In genomic region chr17:16447676-16448075, GRCh38 we compare ENCODE assay signal across 1 cellular context.
A peak's percentile ranks its signal among the peaks of the same experiment; 100 is the strongest.
TF ChIP-seq lines count a peak whose summit lies in the region.

No MANE protein-coding gene starts in this region.

TF ChIP-seq in HepG2, 621 proteins besides CTCF, POLR2A, EP300 and RAD21 (continues in another document):
- no peak for TF ChIP-seq PHF5A (CRISPR knock-in tag; IDR thresholded peaks at IDR 0.05; ENCODE audit: low read depth, unreplicated experiment)
- TF ChIP-seq HINFP (CRISPR knock-in tag; IDR thresholded peaks at IDR 0.05; ENCODE audit: low read depth): no peak
- no peak for TF ChIP-seq HMGA1 (CRISPR knock-in tag; conservative IDR thresholded peaks at IDR 0.05)
- no peak for TF ChIP-seq NCOA5 (CRISPR knock-in tag; IDR thresholded peaks at IDR 0.05)
- no peak for TF ChIP-seq ZHX2 (IDR thresholded peaks at IDR 0.05; ENCODE audit: low read depth)
- no peak for TF ChIP-seq ZHX2 (CRISPR knock-in tag; IDR thresholded peaks at IDR 0.05; ENCODE audit: borderline replicate concordance)
- TF ChIP-seq NR3C1 (CRISPR knock-in tag; IDR thresholded peaks at IDR 0.05): no peak
- no peak for TF ChIP-seq TBX3 (IDR thresholded peaks at IDR 0.05; ENCODE audit: borderline replicate concordance)
- peak; percentile 44; the same call in 1 of the 2 replicates for TF ChIP-seq RBFOX2 (IDR thresholded peaks at IDR 0.05; ENCODE audit: low read depth, low read length)
- no peak for TF ChIP-seq KDM3A (CRISPR knock-in tag; IDR thresholded peaks at IDR 0.05; ENCODE audit: low read depth)
- no peak for TF ChIP-seq HNF1A (IDR thresholded peaks at IDR 0.05; ENCODE audit: low read depth)
- TF ChIP-seq HNF1A (CRISPR knock-in tag; IDR thresholded peaks at IDR 0.05; ENCODE audit: borderline replicate concordance): no peak
- TF ChIP-seq GABPB1 (CRISPR knock-in tag; IDR thresholded peaks at IDR 0.05): no peak
- TF ChIP-seq ZNF136 (CRISPR knock-in tag; IDR thresholded peaks at IDR 0.05; ENCODE audit: low read depth): no peak
- TF ChIP-seq POLR2AphosphoS5 (IDR thresholded peaks at IDR 0.05; ENCODE audit: low read depth, low read length): 0 out of 2 replicates have a peak, but pooled peaks have one; percentile 23
- no peak for TF ChIP-seq ZNF710 (CRISPR knock-in tag; IDR thresholded peaks at IDR 0.05; ENCODE audit: borderline replicate concordance)
- TF ChIP-seq CBX1 (IDR thresholded peaks at IDR 0.05; ENCODE audit: low read depth): no peak
- TF ChIP-seq ZNF34 (CRISPR knock-in tag; IDR thresholded peaks at IDR 0.05; ENCODE audit: borderline replicate concordance): no peak
- TF ChIP-seq POLR2G (IDR thresholded peaks at IDR 0.05; ENCODE audit: low read depth, low read length): peak; percentile 38; the same call in 1 of the 2 replicates
- no peak for TF ChIP-seq ZNF430 (CRISPR knock-in tag; IDR thresholded peaks at IDR 0.05)
- TF ChIP-seq E2F5 (CRISPR knock-in tag; conservative IDR thresholded peaks at IDR 0.05): no peak
- TF ChIP-seq ZNF543 (CRISPR knock-in tag; IDR thresholded peaks at IDR 0.05): no peak
- no peak for TF ChIP-seq ZNF558 (CRISPR knock-in tag; IDR thresholded peaks at IDR 0.05; ENCODE audit: borderline replicate concordance)
- no peak for TF ChIP-seq RELA (CRISPR knock-in tag; IDR thresholded peaks at IDR 0.05)
- TF ChIP-seq ZNF646 (CRISPR knock-in tag; IDR thresholded peaks at IDR 0.05): no peak
- no peak for TF ChIP-seq DRAP1 (CRISPR knock-in tag; IDR thresholded peaks at IDR 0.05)
- no peak for TF ChIP-seq ARNT (IDR thresholded peaks at IDR 0.05)
- no peak for TF ChIP-seq ZBTB46 (CRISPR knock-in tag; IDR thresholded peaks at IDR 0.05; ENCODE audit: borderline replicate concordance)
- TF ChIP-seq IKZF4 (CRISPR knock-in tag; IDR thresholded peaks at IDR 0.05; ENCODE audit: borderline replicate concordance, low read depth, not compliant biosample characterization): no peak
- TF ChIP-seq JDP2 (CRISPR knock-in tag; IDR thresholded peaks at IDR 0.05; ENCODE audit: borderline replicate concordance): no peak
- TF ChIP-seq REPIN1 (CRISPR knock-in tag; IDR thresholded peaks at IDR 0.05; ENCODE audit: borderline replicate concordance, low read depth): no peak
- no peak for TF ChIP-seq ZNF878 (CRISPR knock-in tag; IDR thresholded peaks at IDR 0.05)
- TF ChIP-seq ZNF484 (CRISPR knock-in tag; IDR thresholded peaks at IDR 0.05; ENCODE audit: borderline replicate concordance, low read depth): no peak
- no peak for TF ChIP-seq ESRRA (CRISPR knock-in tag; IDR thresholded peaks at IDR 0.05; ENCODE audit: low read depth)
